ENCODE assay signal across 17 cellular contexts in the genomic region with DNA sequence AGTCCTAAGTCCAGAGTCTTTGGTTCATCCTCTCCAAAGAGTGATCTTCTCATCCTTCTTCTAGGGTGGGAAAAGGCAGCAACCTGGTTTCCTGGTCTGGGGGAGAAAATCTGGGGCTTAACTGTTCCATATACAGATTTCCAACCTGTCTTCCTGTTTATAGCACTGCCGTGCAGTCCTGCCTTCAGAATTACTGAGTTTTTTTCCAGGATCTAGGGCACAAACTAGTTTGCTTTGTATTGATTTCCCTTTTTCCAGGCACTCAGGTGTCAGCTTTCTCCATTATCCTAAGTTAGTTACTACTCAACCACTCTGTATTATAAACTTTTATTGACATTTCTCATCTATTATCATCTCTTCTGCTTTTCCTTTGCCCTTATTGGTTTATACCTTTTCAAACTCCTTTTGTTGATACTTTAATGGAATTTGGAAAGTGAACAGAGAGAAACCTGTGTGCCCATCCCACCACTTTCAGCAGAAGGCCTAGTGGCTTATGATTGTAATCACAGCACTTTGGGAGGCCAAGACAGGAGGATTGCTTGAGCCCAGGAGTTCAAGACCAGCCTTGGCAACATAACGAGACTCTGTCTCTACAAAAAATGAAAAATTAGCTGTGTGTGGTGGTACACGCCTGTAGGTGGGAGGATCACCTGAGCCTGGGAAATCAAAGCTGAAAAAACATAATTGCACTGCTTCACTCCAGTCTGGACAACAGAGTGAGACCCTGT. TPM values are rescaled to one million over a fixed set of nuclear protein-coding genes. Genes with fewer than 3 reads are reported as not detected.
"Had no signal": no experiment of that assay in that cellular context is flagged by ENCODE, and none has a peak within 500 bp of the region (broad histone marks: within the 10 kb centered on the region; RNA-seq: fewer than 3 reads in every experiment).

No MANE protein-coding gene starts in this region.

- H3K27ac ChIP-seq: epithelial cell of prostate, esophagus muscularis mucosa, gastrocnemius medialis, left ventricle myocardium inferior, right atrium auricular region had no signal

- H3K9me3 ChIP-seq: esophagus muscularis mucosa, gastrocnemius medialis, heart right ventricle, left ventricle myocardium inferior, right atrium auricular region had no signal

- H3K27me3 ChIP-seq: gastrocnemius medialis, heart right ventricle, right atrium auricular region had no signal

- H3K36me3 ChIP-seq: esophagus muscularis mucosa, gastrocnemius medialis, heart right ventricle, left ventricle myocardium inferior, right atrium auricular region had no signal

- DNase-seq: effector memory CD8-positive, alpha-beta T cell; gastrocnemius medialis; heart right ventricle; islet precursor cell; left ventricle myocardium inferior; mesenchymal stem cell; naive thymus-derived CD4-positive, alpha-beta T cell; nephron progenitor cell; small intestine; stimulated activated CD4-positive, alpha-beta T cell treated with anti-CD3 and anti-CD28 coated beads, Interleukin-12 subunit alpha, Interleukin-12 subunit beta, amount 100 ng/mL, for 4 hours; stimulated activated naive CD4-positive, alpha-beta T cell; trophoblast cell had no signal

- H3K4me3 ChIP-seq: esophagus muscularis mucosa, gastrocnemius medialis, heart right ventricle, left ventricle myocardium inferior, lung, right atrium auricular region had no signal

- H3K4me1 ChIP-seq: esophagus muscularis mucosa, gastrocnemius medialis, right atrium auricular region had no signal

- ATAC-seq: effector memory CD8-positive, alpha-beta T cell; gastrocnemius medialis; heart right ventricle; naive thymus-derived CD4-positive, alpha-beta T cell had no signal

RNA-seq across cellular contexts. Expression of a gene that starts 4.1 kb away (rescaled TPM):
- total RNA-seq: fibroblast of villous mesenchyme had no signal
